In genomic region chr11:45921561-45922424, GRCh38 we compare ENCODE assay signal across 8 cellular contexts. TPM values are rescaled to one million over a fixed set of nuclear protein-coding genes. Genes with fewer than 3 reads are reported as not detected.
DNase-seq lines count a peak whose midpoint lies in the region; ATAC-seq and TF ChIP-seq lines count a peak whose summit lies in the region.

No MANE protein-coding gene starts in this region.

- peak in 2 of 4 donors; percentile 53 to 68 for TF ChIP-seq POLR2A in upper lobe of left lung (IDR thresholded peaks at IDR 0.05)

- WGBS in upper lobe of left lung, 2 donors = 40 to 55% methylated on average over 10 to 18 of the region's 54 CpGs

- H3K9me3 ChIP-seq in CD8-positive, alpha-beta T cell (ENCODE audit: low read length) = no peaks in the 10 kb centered on the region
- no peaks in the 10 kb centered on the region for H3K9me3 ChIP-seq in upper lobe of left lung

- H3K27ac ChIP-seq in CD8-positive, alpha-beta T cell (ENCODE audit: low read depth, low read length) = no peak overlapping the region
- H3K27ac ChIP-seq in layer of hippocampus (ENCODE audit: low read depth, low read length) (peak overlapping the region; percentile 31), upper lobe of left lung (peak overlapping the region; percentile 43 to 86 (median 72))

- TF ChIP-seq EP300 in upper lobe of left lung (IDR thresholded peaks at IDR 0.05) = no peak

- peaks cover 42% of the 10 kb centered on the region for H3K4me1 Mint-ChIP-seq in CD8-positive, alpha-beta T cell (ENCODE audit: low read depth)

- H3K27ac Mint-ChIP-seq in CD8-positive, alpha-beta T cell = no peak overlapping the region

- no peak for TF ChIP-seq CTCF in CD8-positive, alpha-beta T cell (IDR thresholded peaks at IDR 0.05)
- no peak for TF ChIP-seq CTCF in upper lobe of left lung (IDR thresholded peaks at IDR 0.05)

- H3K27me3 ChIP-seq in CD8-positive, alpha-beta T cell (ENCODE audit: insufficient read depth, low read length) = no peaks in the 10 kb centered on the region
- peaks cover 4% of the 10 kb centered on the region for H3K27me3 ChIP-seq in layer of hippocampus (ENCODE audit: control insufficient read depth, insufficient read depth, low read length)
- H3K27me3 ChIP-seq in upper lobe of left lung = peaks cover 0 to 23% (median 16%) of the 10 kb centered on the region in 4 donors

- no peaks in the 10 kb centered on the region for H3K9me3 Mint-ChIP-seq in CD8-positive, alpha-beta T cell

- peaks cover 2% of the 10 kb centered on the region for H3K27me3 Mint-ChIP-seq in CD8-positive, alpha-beta T cell (ENCODE audit: low read depth)

- H3K4me1 ChIP-seq in CD8-positive, alpha-beta T cell (ENCODE audit: insufficient read depth, low read length) = peaks cover 16% of the 10 kb centered on the region
- peaks cover 22 to 40% (median 32%) of the 10 kb centered on the region in 4 donors for H3K4me1 ChIP-seq in upper lobe of left lung

- DNase-seq in CD8-positive, alpha-beta T cell = no peak
- DNase-seq in NCI-H146 (lab: John Stamatoyannopoulos, UW) (peak; percentile 98), activated gamma-delta T cell (lab: John Stamatoyannopoulos, UW) (peak; percentile 21), upper lobe of left lung (peak; percentile 82 to 91), SKM-1 (lab: John Stamatoyannopoulos, UW; ENCODE audit: unreplicated experiment) (no peak), mucosa of gallbladder (ENCODE audit: low spot score) (no peak)
- no peak for DNase-seq in stimulated activated CD8-positive, alpha-beta memory T cell treated with anti-CD3 and anti-CD28 coated beads, Interleukin-4, amount 100 ng/mL, for 48 hours

- peaks cover 5% of the 10 kb centered on the region for H3K36me3 Mint-ChIP-seq in CD8-positive, alpha-beta T cell

- no peaks in the 10 kb centered on the region for H3K36me3 ChIP-seq in CD8-positive, alpha-beta T cell (ENCODE audit: insufficient read depth, low read length)
- H3K36me3 ChIP-seq in upper lobe of left lung = no peaks in the 10 kb centered on the region

- ATAC-seq in CD8-positive, alpha-beta T cell = no peak
- peak in 1 of 2 donors; percentile 61 for ATAC-seq in upper lobe of left lung (ENCODE audit: low FRiP score in 2 of 2)

- CTCF ChIA-PET in CD8-positive, alpha-beta T cell (lab: Charles Lee) = no interaction called here

- H3K4me3 ChIP-seq in CD8-positive, alpha-beta T cell (ENCODE audit: low read depth, low read length) = peak overlapping the region; percentile 48
- peak overlapping the region in 3 of 4 donors; percentile 51 to 59 (median 55) for H3K4me3 ChIP-seq in upper lobe of left lung

- H3K4me3 Mint-ChIP-seq in CD8-positive, alpha-beta T cell = peak overlapping the region; percentile 76

- intact Hi-C loops in CD8-positive, alpha-beta T cell (cut with DNase I, micrococcal nuclease) = loop anchor here in 1 of 2 experiments (5.0 kb wide), 1 partner anchor 376 kb away; no protein-coding TSS in a partner anchor

- POLR2A ChIA-PET in CD8-positive, alpha-beta T cell (lab: Charles Lee) = interaction anchor here (0.6 to 0.9 kb wide), 2 partner anchors 14 to 75 kb away, joined by 3 read pairs; partner anchors contain the start of gene CRY2

RNA-seq across cellular contexts. Expression of gene LARGE2, which starts 0.7 kb away (rescaled TPM):
- total RNA-seq in CD8-positive, alpha-beta T cell = 1 to 10 TPM; 3.0 to 4.2 TPM
- 10 to 100 TPM in 1 of 6 donors, 1 to 10 TPM in 5; 4.3 to 10.6 (median 7.1) TPM for total RNA-seq in upper lobe of left lung
- total RNA-seq in mucosa of gallbladder = 2.2 TPM

RNA-seq across cellular contexts. Expression of gene PEX16, which starts 4.1 kb away (rescaled TPM):
- total RNA-seq in CD8-positive, alpha-beta T cell = 10 to 100 TPM; 51.5 to 55.6 TPM
- total RNA-seq in upper lobe of left lung (10 to 100 TPM; 22.9 to 43.0 (median 32.6) TPM), mucosa of gallbladder (31.4 TPM)

RNA-seq across cellular contexts. Expression of gene FREY1, which starts 14.7 kb away (rescaled TPM):
- 1 to 10 TPM; 3.7 to 5.1 TPM for total RNA-seq in CD8-positive, alpha-beta T cell
- total RNA-seq in upper lobe of left lung (1 to 10 TPM in 3 of 6 donors, under 1 TPM in 1, not detected in 2; 0.60 to 3.2 (median 1.7) TPM), mucosa of gallbladder (not detected)

RNA-seq across cellular contexts. Expression of gene MAPK8IP1, which starts 36.3 kb away (rescaled TPM):
- total RNA-seq in CD8-positive, alpha-beta T cell = 1 to 10 TPM; 6.5 to 8.4 TPM
- total RNA-seq in upper lobe of left lung (10 to 100 TPM in 1 of 6 donors, 1 to 10 TPM in 5; 2.1 to 16.0 (median 8.7) TPM), mucosa of gallbladder (16.3 TPM)

Comparison
In these comparisons a context has a peak if more than half of its experiments do, and no peak if none do; other contexts are left out.
1. DNase-seq: peak in NCI-H146 (single experiment), activated gamma-delta T cell (single experiment) and upper lobe of left lung (2 of 2); none in CD8-positive, alpha-beta T cell (0 of 7), stimulated activated CD8-positive, alpha-beta memory T cell treated with anti-CD3 and anti-CD28 coated beads, Interleukin-4, amount 100 ng/mL, for 48 hours (single experiment), SKM-1 (single experiment) and mucosa of gallbladder (single experiment).